25 cellular contexts compared by ENCODE assay signal in genomic region chr2:112693596-112693995, GRCh38. TPM values are rescaled to one million over a fixed set of nuclear protein-coding genes. Genes with fewer than 3 reads are reported as not detected.
DNase-seq lines count a peak whose midpoint lies in the region; ATAC-seq, FAIRE-seq and TF ChIP-seq lines count a peak whose summit lies in the region.
"Had no signal": no experiment of that assay in that cellular context is flagged by ENCODE, and none has a peak within 500 bp of the region (broad histone marks: within the 10 kb centered on the region; RNA-seq: fewer than 3 reads in every experiment).

No MANE protein-coding gene starts in this region.

- H3K9me1 ChIP-seq in keratinocyte (ENCODE audit: control insufficient read depth, extremely low read depth, insufficient read depth, low read length) = no peaks in the 10 kb centered on the region

- H3K27ac Mint-ChIP-seq in natural killer cell treated with Interleukin-12 subunit alpha and Interleukin-12 subunit beta and Interleukin-15 and Interleukin-18, amount 100 ng/mL, for 72 hours = peak overlapping the region; percentile 75 to 93
- peak overlapping the region in 1 of 2 donors; percentile 89 for H3K27ac Mint-ChIP-seq in natural killer cell
- peak overlapping the region; percentile 90 for H3K27ac Mint-ChIP-seq in activated CD4-positive, alpha-beta memory T cell treated with anti-CD3 and anti-CD28 coated beads, Interleukin-2, amount 10 ng/mL, durations not matched to agents 7 days and 5 days
- H3K27ac Mint-ChIP-seq: activated B cell treated with CpG ODN at 0.5 μM for 24 hours had no signal

- H3K79me2 ChIP-seq in keratinocyte (ENCODE audit: control insufficient read depth, insufficient read depth, low read length) = no peaks in the 10 kb centered on the region

- no peaks in the 10 kb centered on the region for H3K36me3 ChIP-seq in keratinocyte (ENCODE audit: control insufficient read depth in 2 of 2, extremely low read depth in 1 of 2, insufficient read depth in 2 of 2, low read length in 2 of 2)
- H3K36me3 ChIP-seq: cardiac muscle cell, SJSA1 had no signal

- no peak overlapping the region for H2AFZ ChIP-seq in keratinocyte (ENCODE audit: control insufficient read depth, low read length)

- CTCF ChIA-PET in activated CD4-positive, alpha-beta memory T cell treated with anti-CD3 and anti-CD28 coated beads, Interleukin-2, amount 10 ng/mL, durations not matched to agents 7 days and 5 days (lab: Charles Lee) = interaction anchor here (1.5 to 11.2 kb wide), 5 partner anchors 10 to 110 kb away, joined by 3 to 172 read pairs (median 30); no protein-coding TSS in a partner anchor

- no peaks in the 10 kb centered on the region for H3K27me3 ChIP-seq in keratinocyte (ENCODE audit: control insufficient read depth, extremely low read depth, insufficient read depth, low read length)
- H3K27me3 ChIP-seq: cardiac muscle cell, dorsolateral prefrontal cortex, SJSA1 had no signal

- H4K20me1 ChIP-seq in keratinocyte (ENCODE audit: control insufficient read depth, extremely low read depth, insufficient read depth, low read length) = no peaks in the 10 kb centered on the region

- no peak for TF ChIP-seq CTCF in natural killer cell (IDR thresholded peaks at IDR 0.05)
- TF ChIP-seq CTCF in keratinocyte (optimal IDR thresholded peaks at IDR 0.05 in 1 of 3, IDR thresholded peaks at IDR 0.05 in 1 of 3, conservative IDR thresholded peaks at IDR 0.05 in 1 of 3; ENCODE audit: extremely low read depth in 1 of 3, insufficient read depth in 2 of 3, low read length in 3 of 3) = no peak

- dilution Hi-C loops in keratinocyte (cut with MboI; ENCODE audit: extremely low pct_ligation_motif_present, low sequenced_read_pairs) = no loop called here

- intact Hi-C loops in natural killer cell (cut with micrococcal nuclease) = loop anchor here (5.0 kb wide), 1 partner anchor 46 kb away; the partner anchor contains the start of gene SLC20A1

- no peak overlapping the region for H3K9ac ChIP-seq in keratinocyte (ENCODE audit: control insufficient read depth, extremely low read depth, insufficient read depth, low read length)

- H3K4me2 ChIP-seq in keratinocyte (ENCODE audit: control insufficient read depth, extremely low read depth, insufficient read depth, low read depth, low read length) = no peak overlapping the region

- POLR2A ChIA-PET in activated CD4-positive, alpha-beta memory T cell treated with anti-CD3 and anti-CD28 coated beads, Interleukin-2, amount 10 ng/mL, durations not matched to agents 7 days and 5 days (lab: Charles Lee) = interaction anchor here (1.5 to 4.0 kb wide), 6 partner anchors 12 to 93 kb away, joined by 6 to 50 read pairs (median 26); partner anchors contain the start of gene SLC20A1

- ATAC-seq in natural killer cell treated with Interleukin-12 subunit alpha and Interleukin-12 subunit beta and Interleukin-15 and Interleukin-18, amount 100 ng/mL, for 72 hours = no peak
- ATAC-seq in natural killer cell (no peak), HG02970 (IDR thresholded peaks at IDR 0.05; ENCODE audit: low FRiP score, unreplicated experiment) (no peak)
- ATAC-seq: esophagus mucosa, left colon had no signal

- peaks cover 34 to 39% of the 10 kb centered on the region in 2 donors for H3K4me1 Mint-ChIP-seq in natural killer cell treated with Interleukin-12 subunit alpha and Interleukin-12 subunit beta and Interleukin-15 and Interleukin-18, amount 100 ng/mL, for 72 hours (ENCODE audit: low read depth in 2 of 2)
- peaks cover 33 to 35% of the 10 kb centered on the region in 2 donors for H3K4me1 Mint-ChIP-seq in natural killer cell
- H3K4me1 Mint-ChIP-seq in activated CD4-positive, alpha-beta memory T cell treated with anti-CD3 and anti-CD28 coated beads, Interleukin-2, amount 10 ng/mL, durations not matched to agents 7 days and 5 days = peaks cover 36% of the 10 kb centered on the region

- H3K4me3 Mint-ChIP-seq in natural killer cell treated with Interleukin-12 subunit alpha and Interleukin-12 subunit beta and Interleukin-15 and Interleukin-18, amount 100 ng/mL, for 72 hours = no peak overlapping the region
- no peak overlapping the region for H3K4me3 Mint-ChIP-seq in natural killer cell
- H3K4me3 Mint-ChIP-seq in activated CD4-positive, alpha-beta memory T cell treated with anti-CD3 and anti-CD28 coated beads, Interleukin-2, amount 10 ng/mL, durations not matched to agents 7 days and 5 days = no peak overlapping the region
- H3K4me3 Mint-ChIP-seq: activated B cell treated with CpG ODN at 0.5 μM for 24 hours had no signal

- H3K9me3 Mint-ChIP-seq in natural killer cell treated with Interleukin-12 subunit alpha and Interleukin-12 subunit beta and Interleukin-15 and Interleukin-18, amount 100 ng/mL, for 72 hours = no peaks in the 10 kb centered on the region
- H3K9me3 Mint-ChIP-seq in natural killer cell = no peaks in the 10 kb centered on the region
- no peaks in the 10 kb centered on the region for H3K9me3 Mint-ChIP-seq in activated CD4-positive, alpha-beta memory T cell treated with anti-CD3 and anti-CD28 coated beads, Interleukin-2, amount 10 ng/mL, durations not matched to agents 7 days and 5 days
- H3K9me3 Mint-ChIP-seq: activated B cell treated with CpG ODN at 0.5 μM for 24 hours had no signal

- no peaks in the 10 kb centered on the region for H3K27me3 Mint-ChIP-seq in natural killer cell treated with Interleukin-12 subunit alpha and Interleukin-12 subunit beta and Interleukin-15 and Interleukin-18, amount 100 ng/mL, for 72 hours
- no peaks in the 10 kb centered on the region for H3K27me3 Mint-ChIP-seq in natural killer cell (ENCODE audit: low read depth in 2 of 2)
- peaks cover under 1% of the 10 kb centered on the region for H3K27me3 Mint-ChIP-seq in activated CD4-positive, alpha-beta memory T cell treated with anti-CD3 and anti-CD28 coated beads, Interleukin-2, amount 10 ng/mL, durations not matched to agents 7 days and 5 days
- H3K27me3 Mint-ChIP-seq: activated B cell treated with CpG ODN at 0.5 μM for 24 hours had no signal

- DNase-seq in natural killer cell treated with Interleukin-12 subunit alpha and Interleukin-12 subunit beta and Interleukin-15 and Interleukin-18, amount 100 ng/mL, for 72 hours (ENCODE audit: low spot score) = no peak
- DNase-seq in natural killer cell = no peak
- no peak for DNase-seq in activated CD4-positive, alpha-beta memory T cell treated with anti-CD3 and anti-CD28 coated beads, Interleukin-2, amount 10 ng/mL, durations not matched to agents 7 days and 5 days
- no peak for DNase-seq in keratinocyte (ENCODE audit: low read depth, low spot score)
- DNase-seq in HuH-7 (ENCODE audit: low spot score) = no peak
- no peak for DNase-seq in NOMO-1 treated with DMSO at 0.1 percent for 48 hours (lab: John Stamatoyannopoulos, UW; ENCODE audit: unreplicated experiment)
- DNase-seq: activated B cell treated with CpG ODN at 0.5 μM for 24 hours, activated gamma-delta T cell treated with Interleukin-2 at 50 U/mL for 16 hours, amniotic stem cell, left colon, midbrain, NCI-H1417, NCI-H2171 treated with DMSO at 0.1 percent for 48 hours, T-helper 9 cell had no signal

- no peaks in the 10 kb centered on the region for H3K9me3 ChIP-seq in keratinocyte (ENCODE audit: control insufficient read depth, low read depth, low read length)
- H3K9me3 ChIP-seq: SJSA1 had no signal

- peak overlapping the region; percentile 95 for H3K27ac ChIP-seq in keratinocyte (ENCODE audit: control insufficient read depth, insufficient read depth, low read length)
- H3K27ac ChIP-seq: cardiac muscle cell had no signal

- H3K36me3 Mint-ChIP-seq in natural killer cell treated with Interleukin-12 subunit alpha and Interleukin-12 subunit beta and Interleukin-15 and Interleukin-18, amount 100 ng/mL, for 72 hours = no peaks in the 10 kb centered on the region
- H3K36me3 Mint-ChIP-seq in natural killer cell = no peaks in the 10 kb centered on the region
- H3K36me3 Mint-ChIP-seq in activated CD4-positive, alpha-beta memory T cell treated with anti-CD3 and anti-CD28 coated beads, Interleukin-2, amount 10 ng/mL, durations not matched to agents 7 days and 5 days (ENCODE audit: low read depth) = no peaks in the 10 kb centered on the region

- no peak for FAIRE-seq in keratinocyte (lab: Jason Lieb, UNC)
- FAIRE-seq: GM18507, HTR-8/SVneo had no signal

- H3K4me1 ChIP-seq in keratinocyte (ENCODE audit: control insufficient read depth, extremely low read depth, insufficient read depth, low read length) = peaks cover 26% of the 10 kb centered on the region

- H3K4me3 ChIP-seq in keratinocyte (ENCODE audit: control insufficient read depth in 2 of 3, extremely low read depth in 1 of 3, insufficient read depth in 2 of 3, low read depth in 1 of 3, low read length in 3 of 3) = no peak overlapping the region
- H3K4me3 ChIP-seq: cardiac muscle cell, dorsolateral prefrontal cortex, SJSA1 had no signal

RNA-seq across cellular contexts. Expression of gene NT5DC4, which starts 27.2 kb away (rescaled TPM):
- not detected for total RNA-seq in natural killer cell treated with Interleukin-12 subunit alpha and Interleukin-12 subunit beta and Interleukin-15 and Interleukin-18, amount 100 ng/mL, for 72 hours
- 1 to 10 TPM in 1 of 3 donors, under 1 TPM in 1, not detected in 1; 0.45 to 2.0 TPM for total RNA-seq in natural killer cell
- not detected for total RNA-seq in activated CD4-positive, alpha-beta memory T cell treated with anti-CD3 and anti-CD28 coated beads, Interleukin-2, amount 10 ng/mL, durations not matched to agents 7 days and 5 days
- polyA plus RNA-seq in keratinocyte = 0.03 to 1.00 TPM (median 0.07 TPM) in 3 replicates
- polyA plus RNA-seq in keratinocyte (2011; ENCODE audit: low read depth) = not detected
- polyA plus RNA-seq in keratinocyte (2011; cell fraction: cytosol; rRNA removed) = 0.06 TPM in 1 of 2 replicates, not detected in the other
- 0.10 TPM in 1 of 2 replicates, not detected in the other for polyA plus RNA-seq in keratinocyte (2011; cell fraction: nucleus; rRNA removed)
- 0.13 TPM in 1 of 2 replicates, not detected in the other for polyA plus RNA-seq in keratinocyte (2012; ENCODE audit: low replicate concordance)
- polyA minus RNA-seq in keratinocyte = not detected in 3 replicates
- not detected for polyA minus RNA-seq in keratinocyte (2011; cell fraction: cytosol; rRNA and poly(A)+ RNA removed)
- not detected in 2 replicates for polyA minus RNA-seq in keratinocyte (2011; cell fraction: nucleus; rRNA and poly(A)+ RNA removed)
- total RNA-seq: cardiac muscle cell, esophagus mucosa, left colon, LHCN-M2, pulmonary artery endothelial cell, SJSA1, temporal lobe had no signal
- polyA plus RNA-seq: cardiac muscle cell, neural cell had no signal

RNA-seq across cellular contexts. Expression of gene SLC20A1, which starts 47.9 kb away (rescaled TPM):
- total RNA-seq in natural killer cell treated with Interleukin-12 subunit alpha and Interleukin-12 subunit beta and Interleukin-15 and Interleukin-18, amount 100 ng/mL, for 72 hours = 100 to 1,000 TPM; 125 to 168 TPM
- total RNA-seq in natural killer cell = 100 to 1,000 TPM; 193 to 241 (median 233) TPM
- 100 to 1,000 TPM; 152 to 158 TPM for total RNA-seq in activated CD4-positive, alpha-beta memory T cell treated with anti-CD3 and anti-CD28 coated beads, Interleukin-2, amount 10 ng/mL, durations not matched to agents 7 days and 5 days
- polyA plus RNA-seq in keratinocyte = 148 to 415 TPM (median 265 TPM) in 3 replicates
- 105 TPM for polyA plus RNA-seq in keratinocyte (2011; ENCODE audit: low read depth)
- polyA plus RNA-seq in keratinocyte (2011; cell fraction: cytosol; rRNA removed) = 121 and 155 TPM in 2 replicates
- 666 and 718 TPM in 2 replicates for polyA plus RNA-seq in keratinocyte (2011; cell fraction: nucleus; rRNA removed)
- 146 and 277 TPM in 2 replicates for polyA plus RNA-seq in keratinocyte (2012; ENCODE audit: low replicate concordance)
- 165 to 429 TPM (median 221 TPM) in 3 replicates for polyA minus RNA-seq in keratinocyte
- polyA minus RNA-seq in keratinocyte (2011; cell fraction: cytosol; rRNA and poly(A)+ RNA removed) = 131 TPM
- polyA minus RNA-seq in keratinocyte (2011; cell fraction: nucleus; rRNA and poly(A)+ RNA removed) = 344 and 723 TPM in 2 replicates
